16 cellular contexts compared by ENCODE assay signal in the genomic region with DNA sequence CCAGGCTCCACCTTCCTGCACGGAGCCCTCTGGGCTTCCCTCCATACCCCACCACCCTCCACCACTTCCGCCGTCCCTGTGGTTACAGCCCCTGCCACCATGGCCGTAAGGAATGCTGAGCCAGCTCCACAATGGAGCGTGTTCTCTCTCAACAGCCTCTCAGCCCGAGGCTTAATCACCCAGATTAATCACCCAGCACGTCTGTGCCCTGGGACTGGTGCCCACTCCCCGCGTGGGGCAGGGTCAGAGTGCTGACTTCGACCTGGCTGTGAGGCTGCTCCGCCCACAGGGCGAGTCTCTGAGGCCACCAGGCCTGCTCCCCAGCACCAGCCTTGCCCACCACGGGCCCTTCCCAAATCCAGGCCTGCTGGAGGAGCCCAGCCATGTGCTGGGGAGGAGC. TPM values are rescaled to one million over a fixed set of nuclear protein-coding genes. Genes with fewer than 3 reads are reported as not detected.
DNase-seq lines count a peak whose midpoint lies in the region; ATAC-seq and TF ChIP-seq lines count a peak whose summit lies in the region.
"Had no signal": no experiment of that assay in that cellular context is flagged by ENCODE, and none has a peak within 500 bp of the region (broad histone marks: within the 10 kb centered on the region; RNA-seq: fewer than 3 reads in every experiment).

No MANE protein-coding gene starts in this region.

- intact Hi-C loops in MCF 10A (cut with micrococcal nuclease) (loop anchor here (5.0 kb wide), 1 partner anchor 727 kb away; a partner anchor contains a TSS), breast epithelium (cut with DNase I; ENCODE audit: low total_unique reads) (no loop called here)

- no peaks in the 10 kb centered on the region for H3K9me3 Mint-ChIP-seq in MCF 10A (ENCODE audit: unreplicated experiment)
- no peaks in the 10 kb centered on the region for H3K9me3 Mint-ChIP-seq in stimulated activated effector memory CD8-positive, alpha-beta T cell treated with anti-CD3 and anti-CD28 coated beads, Interleukin-12 subunit alpha, Interleukin-12 subunit beta, amount 100 ng/mL, for 72 hours
- H3K9me3 Mint-ChIP-seq: activated naive CD4-positive, alpha-beta T cell treated with anti-CD3 and anti-CD28 coated beads, Interleukin-2, amount 50 U/mL, for 24 hours had no signal

- H3K4me1 ChIP-seq in breast epithelium = no peaks in the 10 kb centered on the region
- H3K4me1 ChIP-seq in RWPE2 (ENCODE audit: insufficient read depth, poor library complexity, severe bottlenecking) = peaks cover 35% of the 10 kb centered on the region
- H3K4me1 ChIP-seq in foreskin keratinocyte = peaks cover 25% of the 10 kb centered on the region
- H3K4me1 ChIP-seq in MM.1S (ENCODE audit: low read length) = no peaks in the 10 kb centered on the region
- H3K4me1 ChIP-seq: transverse colon had no signal

- H3K4me2 ChIP-seq in MM.1S (ENCODE audit: low read depth, low read length) = no peak overlapping the region

- H3K9ac ChIP-seq in MM.1S (ENCODE audit: low read length) = no peak overlapping the region

- CTCF ChIA-PET in MCF 10A (lab: Yijun Ruan, JAX) = interaction anchor here (0.7 to 1.0 kb wide), 2 partner anchors 19 to 124 kb away, joined by 3 to 4 read pairs; no protein-coding TSS in a partner anchor

- H3K9me2 ChIP-seq in MM.1S (replicated peaks; ENCODE audit: insufficient read depth, low read length) = no peaks in the 10 kb centered on the region

- POLR2A ChIA-PET in MCF 10A (lab: Yijun Ruan, JAX) = interaction anchor here (0.8 to 1.0 kb wide), 2 partner anchors 18 to 202 kb away, joined by 4 to 6 read pairs; no protein-coding TSS in a partner anchor

- no peak overlapping the region for H3K4me3 Mint-ChIP-seq in MCF 10A (ENCODE audit: unreplicated experiment)
- H3K4me3 Mint-ChIP-seq in stimulated activated effector memory CD8-positive, alpha-beta T cell treated with anti-CD3 and anti-CD28 coated beads, Interleukin-12 subunit alpha, Interleukin-12 subunit beta, amount 100 ng/mL, for 72 hours = no peak overlapping the region
- H3K4me3 Mint-ChIP-seq: activated naive CD4-positive, alpha-beta T cell treated with anti-CD3 and anti-CD28 coated beads, Interleukin-2, amount 50 U/mL, for 24 hours had no signal

- peaks cover 36% of the 10 kb centered on the region for H3K4me1 Mint-ChIP-seq in MCF 10A (ENCODE audit: insufficient read depth, unreplicated experiment)
- peaks cover 4% of the 10 kb centered on the region for H3K4me1 Mint-ChIP-seq in stimulated activated effector memory CD8-positive, alpha-beta T cell treated with anti-CD3 and anti-CD28 coated beads, Interleukin-12 subunit alpha, Interleukin-12 subunit beta, amount 100 ng/mL, for 72 hours
- H3K4me1 Mint-ChIP-seq: activated naive CD4-positive, alpha-beta T cell treated with anti-CD3 and anti-CD28 coated beads, Interleukin-2, amount 50 U/mL, for 24 hours had no signal

- H3F3A ChIP-seq in MM.1S (ENCODE audit: insufficient read depth, low read length) = no peaks in the 10 kb centered on the region

- H3K4me3 ChIP-seq in breast epithelium = no peak overlapping the region
- H3K4me3 ChIP-seq in RWPE2 (ENCODE audit: severe bottlenecking) = no peak overlapping the region
- H3K4me3 ChIP-seq in MM.1S (ENCODE audit: low read length) = no peak overlapping the region
- H3K4me3 ChIP-seq: GM12878, transverse colon had no signal

- H4K20me1 ChIP-seq in MM.1S (ENCODE audit: insufficient read depth, low read length) = no peaks in the 10 kb centered on the region

- H3K36me3 ChIP-seq in breast epithelium (no peaks in the 10 kb centered on the region), RWPE2 (ENCODE audit: low read depth) (no peaks in the 10 kb centered on the region), MM.1S (replicated peaks; ENCODE audit: insufficient read depth, low read length) (no peaks in the 10 kb centered on the region)
- H3K36me3 ChIP-seq: transverse colon had no signal

- no peaks in the 10 kb centered on the region for H3K79me2 ChIP-seq in MM.1S (ENCODE audit: low read length)

- peak overlapping the region; percentile 79 for H3K27ac Mint-ChIP-seq in MCF 10A (ENCODE audit: low read depth, unreplicated experiment)
- no peak overlapping the region for H3K27ac Mint-ChIP-seq in stimulated activated effector memory CD8-positive, alpha-beta T cell treated with anti-CD3 and anti-CD28 coated beads, Interleukin-12 subunit alpha, Interleukin-12 subunit beta, amount 100 ng/mL, for 72 hours
- H3K27ac Mint-ChIP-seq: activated naive CD4-positive, alpha-beta T cell treated with anti-CD3 and anti-CD28 coated beads, Interleukin-2, amount 50 U/mL, for 24 hours had no signal

- H3K27ac ChIP-seq in breast epithelium = no peak overlapping the region
- peak overlapping the region; percentile 98 for H3K27ac ChIP-seq in RWPE2 (ENCODE audit: poor library complexity, severe bottlenecking)
- no peak overlapping the region for H3K27ac ChIP-seq in foreskin keratinocyte
- H3K27ac ChIP-seq in MM.1S (ENCODE audit: low read length) = no peak overlapping the region
- H3K27ac ChIP-seq: transverse colon had no signal

- no peak for TF ChIP-seq POLR2A in breast epithelium (IDR thresholded peaks at IDR 0.05)

- no peak overlapping the region for H2AFZ ChIP-seq in MM.1S (ENCODE audit: low read length)

- ATAC-seq in RWPE2 (ENCODE audit: low read depth) (peak; percentile 31), foreskin keratinocyte (peak; percentile 48), HG03135 (IDR thresholded peaks at IDR 0.05; ENCODE audit: unreplicated experiment) (no peak)
- ATAC-seq in stimulated activated effector memory CD8-positive, alpha-beta T cell treated with anti-CD3 and anti-CD28 coated beads, Interleukin-12 subunit alpha, Interleukin-12 subunit beta, amount 100 ng/mL, for 72 hours = no peak
- ATAC-seq: GM12878 had no signal

- BruUV-seq in MCF 10A (replicated peaks; lab: Mats Ljungman, UMichigan) = no TSS peak

- H3K27me3 Mint-ChIP-seq in MCF 10A (ENCODE audit: insufficient read depth, unreplicated experiment) = no peaks in the 10 kb centered on the region
- H3K27me3 Mint-ChIP-seq: activated naive CD4-positive, alpha-beta T cell treated with anti-CD3 and anti-CD28 coated beads, Interleukin-2, amount 50 U/mL, for 24 hours had no signal

- DNase-seq in MCF 10A (ENCODE audit: unreplicated experiment) (peak; percentile 73), breast epithelium (ENCODE audit: low spot score in 2 of 2) (no peak), RWPE2 (ENCODE audit: low spot score) (no peak), foreskin keratinocyte (peak; percentile 63 to 72), stromal cell of bone marrow (ENCODE audit: low read depth) (peak; percentile 40), MM.1S (no peak)
- no peak for DNase-seq in stimulated activated effector memory CD8-positive, alpha-beta T cell treated with anti-CD3 and anti-CD28 coated beads, Interleukin-12 subunit alpha, Interleukin-12 subunit beta, amount 100 ng/mL, for 72 hours (ENCODE audit: low spot score in 2 of 2)
- DNase-seq: NCI-H1092 treated with DMSO at 0.1 percent for 48 hours; NCI-H510A; SHP77 treated with DMSO at 0.1 percent for 48 hours; stimulated activated CD8-positive, alpha-beta memory T cell treated with anti-CD3 and anti-CD28 coated beads, Interleukin-4, amount 100 ng/mL, for 48 hours; transverse colon had no signal

- no peak for TF ChIP-seq CTCF in MCF 10A (IDR thresholded peaks at IDR 0.05; ENCODE audit: unreplicated experiment)
- TF ChIP-seq CTCF in breast epithelium (IDR thresholded peaks at IDR 0.05) = no peak
- no peak for TF ChIP-seq CTCF in RWPE2 (IDR thresholded peaks at IDR 0.05; ENCODE audit: poor library complexity, severe bottlenecking)
- no peak for TF ChIP-seq CTCF in foreskin keratinocyte (conservative IDR thresholded peaks at IDR 0.05)
- no peak for TF ChIP-seq CTCF in MM.1S (IDR thresholded peaks at IDR 0.05; ENCODE audit: low read length)

- no peaks in the 10 kb centered on the region for H3K9me3 ChIP-seq in breast epithelium
- no peaks in the 10 kb centered on the region for H3K9me3 ChIP-seq in RWPE2 (ENCODE audit: severe bottlenecking)
- no peaks in the 10 kb centered on the region for H3K9me3 ChIP-seq in MM.1S (replicated peaks; ENCODE audit: insufficient read depth, low read length)
- H3K9me3 ChIP-seq: transverse colon had no signal

- H3K27me3 ChIP-seq in breast epithelium (peaks cover 0 to 4% of the 10 kb centered on the region in 2 donors), RWPE2 (ENCODE audit: insufficient read depth, poor library complexity, severe bottlenecking) (no peaks in the 10 kb centered on the region), foreskin keratinocyte (no peaks in the 10 kb centered on the region), MM.1S (replicated peaks; ENCODE audit: insufficient read depth, low read length) (peaks cover 83% of the 10 kb centered on the region)

- no peaks in the 10 kb centered on the region for H3K36me3 Mint-ChIP-seq in MCF 10A (ENCODE audit: insufficient read depth, unreplicated experiment)
- H3K36me3 Mint-ChIP-seq in stimulated activated effector memory CD8-positive, alpha-beta T cell treated with anti-CD3 and anti-CD28 coated beads, Interleukin-12 subunit alpha, Interleukin-12 subunit beta, amount 100 ng/mL, for 72 hours = no peaks in the 10 kb centered on the region
- H3K36me3 Mint-ChIP-seq: activated naive CD4-positive, alpha-beta T cell treated with anti-CD3 and anti-CD28 coated beads, Interleukin-2, amount 50 U/mL, for 24 hours had no signal

RNA-seq across cellular contexts. Expression of gene TH, which starts 4.0 kb away (rescaled TPM):
- total RNA-seq in MCF 10A (2022) (0.20 and 1.1 TPM in 2 replicates), breast epithelium (not detected), foreskin keratinocyte (2.0 and 2.9 TPM in 2 replicates)
- 3.6 and 3.7 TPM in 2 replicates for polyA plus RNA-seq in foreskin keratinocyte
- total RNA-seq: GM12878, transverse colon had no signal
- polyA plus RNA-seq: GM12878 had no signal

RNA-seq across cellular contexts. Expression of gene INS, which starts 14.7 kb away (rescaled TPM):
- not detected in 2 replicates for total RNA-seq in MCF 10A (2022)
- total RNA-seq in breast epithelium = not detected
- total RNA-seq in foreskin keratinocyte = not detected in 2 replicates
- not detected in 2 replicates for polyA plus RNA-seq in foreskin keratinocyte
- total RNA-seq: GM12878, HT-29, transverse colon had no signal
- polyA plus RNA-seq: GM12878 had no signal

RNA-seq across cellular contexts. Expression of gene IGF2, which starts 36.5 kb away (rescaled TPM):
- total RNA-seq in MCF 10A (2022) = 0.29 and 0.35 TPM in 2 replicates
- total RNA-seq in breast epithelium = 10 to 100 TPM; 13.6 to 65.7 (median 65.2) TPM
- under 0.01 and 0.14 TPM in 2 replicates for total RNA-seq in foreskin keratinocyte
- polyA plus RNA-seq in foreskin keratinocyte = 0.06 and 0.29 TPM in 2 replicates
- polyA plus RNA-seq: GM12878 had no signal

Comparison
In these comparisons a context has a peak if more than half of its experiments do, and no peak if none do; other contexts are left out.
1. DNase-seq: peak in MCF 10A (single experiment), foreskin keratinocyte (2 of 2) and stromal cell of bone marrow (single experiment); none in breast epithelium (0 of 2), RWPE2 (single experiment), stimulated activated effector memory CD8-positive, alpha-beta T cell treated with anti-CD3 and anti-CD28 coated beads, Interleukin-12 subunit alpha, Interleukin-12 subunit beta, amount 100 ng/mL, for 72 hours (0 of 2) and MM.1S (single experiment).
2. RNA of gene IGF2, which starts 36.5 kb away (total RNA-seq): 13.6 to 65.7 TPM in breast epithelium; 0.29 to 0.35 TPM in MCF 10A and under 0.01 to 0.14 TPM in foreskin keratinocyte; every median in the first group is over 10 times any median in the second.
3. ATAC-seq: peak in RWPE2 (single experiment) and foreskin keratinocyte (single experiment); none in stimulated activated effector memory CD8-positive, alpha-beta T cell treated with anti-CD3 and anti-CD28 coated beads, Interleukin-12 subunit alpha, Interleukin-12 subunit beta, amount 100 ng/mL, for 72 hours (single experiment) and HG03135 (single experiment).